Comparison of ENCODE assay signal across 9 cellular contexts in genomic region chr3:126213376-126214044, GRCh38. TPM values are rescaled to one million over a fixed set of nuclear protein-coding genes. Genes with fewer than 3 reads are reported as not detected.
A peak's percentile ranks its signal among the peaks of the same experiment; 100 is the strongest.
DNase-seq lines count a peak whose midpoint lies in the region; ATAC-seq and TF ChIP-seq lines count a peak whose summit lies in the region.
"Had no signal": no experiment of that assay in that cellular context is flagged by ENCODE, and none has a peak within 500 bp of the region (broad histone marks: within the 10 kb centered on the region; RNA-seq: fewer than 3 reads in every experiment).

No MANE protein-coding gene starts in this region.

- no peak overlapping the region for H2BK12ac ChIP-seq in mesenchymal stem cell (ENCODE audit: low read length in 2 of 2)

- WGBS in mesenchymal stem cell, result 24% methylated on average over 48 of the region's 50 CpGs
- WGBS in thyroid gland, 2 donors, result 13 to 50% methylated on average over 1 to 28 of the region's 50 CpGs

- peak overlapping the region; percentile 6 for H2AFZ ChIP-seq in mesenchymal stem cell (ENCODE audit: low read depth, low read length)

- H3K4me3 ChIP-seq in epithelial cell of esophagus (ENCODE audit: low read length) (peak overlapping the region; percentile 38), mesenchymal stem cell (ENCODE audit: insufficient read depth in 1 of 2, low read depth in 1 of 2, low read length in 2 of 2) (peak overlapping the region; percentile 53 to 71), thyroid gland (replicated peaks in 1 of 3) (peak overlapping the region; percentile 7 to 32 (median 22))

- H3K4ac ChIP-seq in mesenchymal stem cell (ENCODE audit: low read depth in 1 of 2, low read length in 2 of 2), result no peak overlapping the region

- no peak for TF ChIP-seq CTCF in epithelial cell of esophagus (IDR thresholded peaks at IDR 0.05; ENCODE audit: insufficient read depth, low read depth, low read length, missing control alignments)
- TF ChIP-seq CTCF in thyroid gland (IDR thresholded peaks at IDR 0.05), result no peak

- peak overlapping the region in 1 of 2 experiments; percentile 3 for H3K14ac ChIP-seq in mesenchymal stem cell (ENCODE audit: low read length in 2 of 2)

- ATAC-seq in GM21447 (IDR thresholded peaks at IDR 0.05; ENCODE audit: unreplicated experiment) (no peak), HG03432 (IDR thresholded peaks at IDR 0.05; ENCODE audit: unreplicated experiment) (no peak)

- H3K27me3 ChIP-seq in mesenchymal stem cell (ENCODE audit: control insufficient read depth in 1 of 2, insufficient read depth in 1 of 2, low read length in 2 of 2), result peaks cover 0 to 32% of the 10 kb centered on the region in 2 experiments
- H3K27me3 ChIP-seq in thyroid gland, result no peaks in the 10 kb centered on the region

- H3K9me3 ChIP-seq in mesenchymal stem cell (ENCODE audit: control insufficient read depth, low read length), result no peaks in the 10 kb centered on the region
- no peaks in the 10 kb centered on the region for H3K9me3 ChIP-seq in thyroid gland

- peak overlapping the region; percentile 79 for H3K9ac ChIP-seq in mesenchymal stem cell (ENCODE audit: low read length)

- TF ChIP-seq POLR2A in thyroid gland (IDR thresholded peaks at IDR 0.05), result no peak

- peak overlapping the region; percentile 83 for H3K4me2 ChIP-seq in mesenchymal stem cell (ENCODE audit: low read length, poor library complexity, severe bottlenecking)

- intact Hi-C loops in thyroid gland (cut with DNase I), result no loop called here

- H2AK5ac ChIP-seq in mesenchymal stem cell (ENCODE audit: low read length, severe bottlenecking), result no peak overlapping the region

- H3K18ac ChIP-seq in mesenchymal stem cell (ENCODE audit: low read depth in 1 of 2, low read length in 2 of 2), result peak overlapping the region in 1 of 2 experiments; percentile 26

- DNase-seq in DMS53 (lab: John Stamatoyannopoulos, UW), result peak; percentile 51
- no peak for DNase-seq in DMS53 treated with DMSO at 0.1 percent for 48 hours (lab: John Stamatoyannopoulos, UW; ENCODE audit: unreplicated experiment)
- no peak for DNase-seq in epithelial cell of esophagus (ENCODE audit: low read depth)
- DNase-seq in mesenchymal stem cell, result peak; percentile 5
- DNase-seq in thyroid gland, result no peak
- no peak for DNase-seq in NK-92 (lab: John Stamatoyannopoulos, UW; ENCODE audit: unreplicated experiment)
- DNase-seq: 8988T had no signal

- peak overlapping the region; percentile 79 for H4K8ac ChIP-seq in mesenchymal stem cell (ENCODE audit: low read length)

- no peaks in the 10 kb centered on the region for H3K79me1 ChIP-seq in mesenchymal stem cell (replicated peaks; ENCODE audit: low read length, poor library complexity, severe bottlenecking)

- no peak overlapping the region for H3K23ac ChIP-seq in mesenchymal stem cell (ENCODE audit: low read length in 2 of 2)

- H2BK5ac ChIP-seq in mesenchymal stem cell (ENCODE audit: low read depth, low read length, poor library complexity, severe bottlenecking), result no peak overlapping the region

- H2BK15ac ChIP-seq in mesenchymal stem cell (ENCODE audit: low read depth, poor library complexity, severe bottlenecking), result peak overlapping the region; percentile 73

- no peak overlapping the region for H4K91ac ChIP-seq in mesenchymal stem cell (ENCODE audit: low read length)

- H3K4me1 ChIP-seq in mesenchymal stem cell (ENCODE audit: control insufficient read depth, insufficient read depth, low read depth, low read length), result peaks cover 14% of the 10 kb centered on the region
- peaks cover 9 to 23% of the 10 kb centered on the region in 2 donors for H3K4me1 ChIP-seq in thyroid gland

- no peak overlapping the region for H3K27ac ChIP-seq in mesenchymal stem cell (ENCODE audit: low read length, poor library complexity, severe bottlenecking)
- peak overlapping the region in 2 of 3 donors; percentile 1 to 20 for H3K27ac ChIP-seq in thyroid gland

- H3K36me3 ChIP-seq in mesenchymal stem cell (ENCODE audit: control insufficient read depth in 1 of 2, insufficient read depth in 2 of 2, low read depth in 1 of 2, low read length in 2 of 2) (no peaks in the 10 kb centered on the region), thyroid gland (no peaks in the 10 kb centered on the region)

- peak overlapping the region; percentile 45 for H2BK120ac ChIP-seq in mesenchymal stem cell (ENCODE audit: low read depth, low read length)

RNA-seq across cellular contexts. Expression of gene ALDH1L1, which starts 33.1 kb away (rescaled TPM):
- 0.08 TPM for polyA plus RNA-seq in mesenchymal stem cell (2013, experiment 1 of 2)
- not detected for polyA plus RNA-seq in mesenchymal stem cell (2013, experiment 2 of 2)
- 10 to 100 TPM in 1 of 4 donors, 1 to 10 TPM in 3; 2.1 to 12.1 (median 6.1) TPM for total RNA-seq in thyroid gland

Comparison
In these comparisons a context has a peak if more than half of its experiments do, and no peak if none do; other contexts are left out.
1. DNase-seq: peak in DMS53 (single experiment) and mesenchymal stem cell (single experiment); none in DMS53 treated with DMSO at 0.1 percent for 48 hours (single experiment), epithelial cell of esophagus (single experiment), thyroid gland (0 of 2) and NK-92 (single experiment).
2. Peak in every context shown above with its lines, with median percentiles within 50 percentile points of each other: H3K4me3 ChIP-seq.